In genomic region chr13:52159159-52159982, GRCh38 we compare ENCODE assay signal across 1 cellular context.
TF ChIP-seq lines count a peak whose summit lies in the region.

NEK3 (minus strand) TSS chr13:52159597; CDS start chr13:52156191, 3,406 bp downstream.

TF ChIP-seq in WTC11, 78 proteins besides CTCF, POLR2A, EP300 and RAD21 (continued from another document and continues in another):
- no peak for TF ChIP-seq MLX (CRISPR knock-in tag; IDR thresholded peaks at IDR 0.05)
- TF ChIP-seq SOX15 (CRISPR knock-in tag; IDR thresholded peaks at IDR 0.05), result no peak
- TF ChIP-seq FOXJ3 (CRISPR knock-in tag; IDR thresholded peaks at IDR 0.05; ENCODE audit: borderline replicate concordance), result 0 out of 2 replicates have a peak, but pooled peaks have one; percentile 87
- TF ChIP-seq CREB1 (CRISPR knock-in tag; IDR thresholded peaks at IDR 0.05), result peak; percentile 98
- no peak for TF ChIP-seq MXD4 (CRISPR knock-in tag; IDR thresholded peaks at IDR 0.05; ENCODE audit: borderline replicate concordance)
- TF ChIP-seq ZNF317 (CRISPR knock-in tag; IDR thresholded peaks at IDR 0.05; ENCODE audit: borderline replicate concordance, low read depth), result peak; percentile 73
- TF ChIP-seq FOXP4 (CRISPR knock-in tag; IDR thresholded peaks at IDR 0.05), result peak; percentile 97
- TF ChIP-seq KAT7 (CRISPR knock-in tag; IDR thresholded peaks at IDR 0.05; ENCODE audit: borderline replicate concordance), result no peak; the same call in 1 of the 2 replicates
- no peak for TF ChIP-seq PRRX2 (CRISPR knock-in tag; IDR thresholded peaks at IDR 0.05)
- TF ChIP-seq ZMAT4 (CRISPR knock-in tag; IDR thresholded peaks at IDR 0.05), result no peak
- TF ChIP-seq E2F5 (CRISPR knock-in tag; IDR thresholded peaks at IDR 0.05), result peak; percentile 91
- peak; percentile 89; the same call in 1 of the 2 replicates for TF ChIP-seq MYBL2 (CRISPR knock-in tag; IDR thresholded peaks at IDR 0.05)
- no peak for TF ChIP-seq ZSCAN18 (CRISPR knock-in tag; IDR thresholded peaks at IDR 0.05)
- TF ChIP-seq SMAD3 (CRISPR knock-in tag; IDR thresholded peaks at IDR 0.05; ENCODE audit: borderline replicate concordance), result peak; percentile 97
- TF ChIP-seq GRHL2 (CRISPR knock-in tag; IDR thresholded peaks at IDR 0.05; ENCODE audit: insufficient replicate concordance, severe bottlenecking), result no peak
- TF ChIP-seq FOXP1 (CRISPR knock-in tag; IDR thresholded peaks at IDR 0.05; ENCODE audit: borderline replicate concordance), result peak; percentile 98
- peak; percentile 92 for TF ChIP-seq FOXK1 (CRISPR knock-in tag; IDR thresholded peaks at IDR 0.05)
- TF ChIP-seq STAT6 (CRISPR knock-in tag; conservative IDR thresholded peaks at IDR 0.05; ENCODE audit: low read depth), result no peak
- peak; percentile 92; the same call in 1 of the 2 replicates for TF ChIP-seq ELF4 (CRISPR knock-in tag; IDR thresholded peaks at IDR 0.05; ENCODE audit: low read depth)
- peak; percentile 51; the same call in 1 of the 2 replicates for TF ChIP-seq NFYB (CRISPR knock-in tag; conservative IDR thresholded peaks at IDR 0.05; ENCODE audit: low read depth)
- peak; percentile 97 for TF ChIP-seq ZNF138 (CRISPR knock-in tag; conservative IDR thresholded peaks at IDR 0.05)
- no peak; the same call in 1 of the 2 replicates for TF ChIP-seq ZNF263 (CRISPR knock-in tag; IDR thresholded peaks at IDR 0.05; ENCODE audit: low read depth)
- peak; percentile 20; the same call in 1 of the 2 replicates for TF ChIP-seq ZNF121 (CRISPR knock-in tag; IDR thresholded peaks at IDR 0.05)
- peak; percentile 93 for TF ChIP-seq SMAD4 (CRISPR knock-in tag; IDR thresholded peaks at IDR 0.05)
- no peak for TF ChIP-seq GTF2I (CRISPR knock-in tag; conservative IDR thresholded peaks at IDR 0.05)
- TF ChIP-seq ZNF532 (CRISPR knock-in tag; IDR thresholded peaks at IDR 0.05; ENCODE audit: borderline replicate concordance), result peak; percentile 89; the same call in 1 of the 2 replicates
- no peak for TF ChIP-seq NFATC4 (CRISPR knock-in tag; IDR thresholded peaks at IDR 0.05)
- no peak for TF ChIP-seq ZNF423 (CRISPR knock-in tag; IDR thresholded peaks at IDR 0.05)
- TF ChIP-seq E2F1 (CRISPR knock-in tag; IDR thresholded peaks at IDR 0.05), result peak; percentile 98
- TF ChIP-seq ZNF671 (CRISPR knock-in tag; IDR thresholded peaks at IDR 0.05), result no peak
- TF ChIP-seq ATF2 (CRISPR knock-in tag; IDR thresholded peaks at IDR 0.05; ENCODE audit: borderline replicate concordance, low read depth), result peak; percentile 89; the same call in 1 of the 2 replicates
- TF ChIP-seq ZNF396 (CRISPR knock-in tag; IDR thresholded peaks at IDR 0.05; ENCODE audit: borderline replicate concordance), result no peak
- no peak for TF ChIP-seq RORB (CRISPR knock-in tag; IDR thresholded peaks at IDR 0.05)
- peak; percentile 98 for TF ChIP-seq TEAD1 (CRISPR knock-in tag; IDR thresholded peaks at IDR 0.05)
- TF ChIP-seq USF2 (CRISPR knock-in tag; IDR thresholded peaks at IDR 0.05), result no peak; the same call in 1 of the 2 replicates
- TF ChIP-seq EMX1 (CRISPR knock-in tag; IDR thresholded peaks at IDR 0.05), result no peak
- no peak for TF ChIP-seq ZNF425 (CRISPR knock-in tag; conservative IDR thresholded peaks at IDR 0.05)
- TF ChIP-seq NR1H2 (CRISPR knock-in tag; IDR thresholded peaks at IDR 0.05), result peak; percentile 88
